Comparison of ENCODE assay signal across 1 cellular context in genomic region chr16:71961066-71962039, GRCh38.
TF ChIP-seq lines count a peak whose summit lies in the region.

No MANE protein-coding gene starts in this region.

TF ChIP-seq in HepG2, 621 proteins besides CTCF, POLR2A, EP300 and RAD21 (continued from another document and continues in another):
- TF ChIP-seq SNAPC4 (CRISPR knock-in tag; IDR thresholded peaks at IDR 0.05) (no peak), ZNF646 (CRISPR knock-in tag; IDR thresholded peaks at IDR 0.05) (no peak), TCF7L2 (IDR thresholded peaks at IDR 0.05; ENCODE audit: low read depth, low read length) (no peak), GRHL1 (CRISPR knock-in tag; conservative IDR thresholded peaks at IDR 0.05) (no peak), NCOA1 (CRISPR knock-in tag; IDR thresholded peaks at IDR 0.05) (no peak), ETS1 (CRISPR knock-in tag; IDR thresholded peaks at IDR 0.05) (no peak), ZBTB26 (CRISPR knock-in tag; IDR thresholded peaks at IDR 0.05; ENCODE audit: borderline replicate concordance) (no peak), TOE1 (CRISPR knock-in tag; IDR thresholded peaks at IDR 0.05) (no peak), NCOA5 (CRISPR knock-in tag; IDR thresholded peaks at IDR 0.05) (no peak), RFX1 (IDR thresholded peaks at IDR 0.05) (no peak), JDP2 (CRISPR knock-in tag; IDR thresholded peaks at IDR 0.05; ENCODE audit: borderline replicate concordance) (no peak), KLF6 (CRISPR knock-in tag; IDR thresholded peaks at IDR 0.05) (0 out of 2 replicates have a peak, but pooled peaks have one; percentile 61), ZNF652 (CRISPR knock-in tag; IDR thresholded peaks at IDR 0.05; ENCODE audit: borderline replicate concordance, low read depth) (no peak), ZNF773 (CRISPR knock-in tag; IDR thresholded peaks at IDR 0.05; ENCODE audit: borderline replicate concordance) (no peak), U2AF1 (optimal IDR thresholded peaks at IDR 0.05; ENCODE audit: low read depth, low read length) (no peak), IRX3 (CRISPR knock-in tag; IDR thresholded peaks at IDR 0.05; ENCODE audit: borderline replicate concordance, low read depth) (no peak), NFIC (IDR thresholded peaks at IDR 0.05; ENCODE audit: low read length) (no peak), MEIS2 (CRISPR knock-in tag; IDR thresholded peaks at IDR 0.05) (no peak), TEAD3 (CRISPR knock-in tag; optimal IDR thresholded peaks at IDR 0.05; ENCODE audit: borderline replicate concordance) (no peak), ZNF800 (CRISPR knock-in tag; IDR thresholded peaks at IDR 0.05) (no peak), ZBTB7B (CRISPR knock-in tag; IDR thresholded peaks at IDR 0.05) (no peak), AKAP8 (CRISPR knock-in tag; IDR thresholded peaks at IDR 0.05) (no peak), FOXP1 (IDR thresholded peaks at IDR 0.05) (no peak), FOXP1 (CRISPR knock-in tag; IDR thresholded peaks at IDR 0.05) (peak; percentile 37; the same call in 1 of the 2 replicates), ZNF230 (CRISPR knock-in tag; IDR thresholded peaks at IDR 0.05) (no peak; the same call in 1 of the 2 replicates), REL (CRISPR knock-in tag; conservative IDR thresholded peaks at IDR 0.05) (no peak), ZNF556 (CRISPR knock-in tag; IDR thresholded peaks at IDR 0.05; ENCODE audit: borderline replicate concordance) (0 out of 2 replicates have a peak, but pooled peaks have one; percentile 19), HNRNPUL1 (IDR thresholded peaks at IDR 0.05; ENCODE audit: low read depth, low read length) (no peak), GTF2F1 (IDR thresholded peaks at IDR 0.05; ENCODE audit: low read length) (no peak), HNRNPH1 (optimal IDR thresholded peaks at IDR 0.05; ENCODE audit: low read depth, low read length) (no peak), ASH2L (IDR thresholded peaks at IDR 0.05; ENCODE audit: insufficient read length, low read depth, low read length) (no peak), BRCA1 (CRISPR knock-in tag; IDR thresholded peaks at IDR 0.05) (no peak), TARDBP (CRISPR knock-in tag; IDR thresholded peaks at IDR 0.05) (peak; percentile 68; the same call in 1 of the 2 replicates), RELA (CRISPR knock-in tag; IDR thresholded peaks at IDR 0.05) (no peak), ZFP37 (CRISPR knock-in tag; IDR thresholded peaks at IDR 0.05; ENCODE audit: borderline replicate concordance) (0 out of 2 replicates have a peak, but pooled peaks have one; percentile 30), ZNF276 (CRISPR knock-in tag; IDR thresholded peaks at IDR 0.05; ENCODE audit: low read depth) (no peak), ZNF784 (CRISPR knock-in tag; IDR thresholded peaks at IDR 0.05; ENCODE audit: borderline replicate concordance) (no peak), ZC3H13 (CRISPR knock-in tag; IDR thresholded peaks at IDR 0.05) (no peak), RBFOX2 (IDR thresholded peaks at IDR 0.05; ENCODE audit: low read depth, low read length) (no peak), ZFP62 (CRISPR knock-in tag; IDR thresholded peaks at IDR 0.05) (no peak), ZNF354B (CRISPR knock-in tag; IDR thresholded peaks at IDR 0.05) (no peak), SP1 (IDR thresholded peaks at IDR 0.05) (no peak), SP1 (CRISPR knock-in tag; IDR thresholded peaks at IDR 0.05) (no peak), ZNF431 (CRISPR knock-in tag; IDR thresholded peaks at IDR 0.05; ENCODE audit: borderline replicate concordance, low read depth) (no peak), ETV5 (CRISPR knock-in tag; IDR thresholded peaks at IDR 0.05; ENCODE audit: borderline replicate concordance) (peak; percentile 20; the same call in 1 of the 2 replicates), HOXA7 (CRISPR knock-in tag; IDR thresholded peaks at IDR 0.05) (no peak), HES4 (CRISPR knock-in tag; IDR thresholded peaks at IDR 0.05; ENCODE audit: borderline replicate concordance) (no peak), ZBTB8A (CRISPR knock-in tag; IDR thresholded peaks at IDR 0.05; ENCODE audit: borderline replicate concordance, low read depth) (no peak)
